1 cellular context compared by ENCODE assay signal in genomic region chr17:68600123-68600880, GRCh38.
TF ChIP-seq lines count a peak whose summit lies in the region.

No MANE protein-coding gene starts in this region.

TF ChIP-seq in H1, 55 proteins besides CTCF, POLR2A, EP300 and RAD21 (continued from another document):
- TF ChIP-seq E2F6 (IDR thresholded peaks at IDR 0.05): 0 out of 2 replicates have a peak, but pooled peaks have one; percentile 16
